ENCODE assay signal across 8 cellular contexts in genomic region chr3:18423401-18424212, GRCh38. TPM values are rescaled to one million over a fixed set of nuclear protein-coding genes. Genes with fewer than 3 reads are reported as not detected.
DNase-seq lines count a peak whose midpoint lies in the region; ATAC-seq and TF ChIP-seq lines count a peak whose summit lies in the region.

No MANE protein-coding gene starts in this region.

- no peaks in the 10 kb centered on the region for H3K4me1 ChIP-seq in BE2C
- no peaks in the 10 kb centered on the region for H3K4me1 ChIP-seq in NT2/D1 (ENCODE audit: insufficient read depth, insufficient read length)
- peaks cover 62% of the 10 kb centered on the region for H3K4me1 ChIP-seq in left ventricle myocardium inferior

- no peaks in the 10 kb centered on the region for H3K27me3 ChIP-seq in BE2C
- H3K27me3 ChIP-seq in NT2/D1 (ENCODE audit: insufficient read depth, insufficient read length), result peaks cover 22% of the 10 kb centered on the region
- H3K27me3 ChIP-seq in left ventricle myocardium inferior (ENCODE audit: low read depth), result no peaks in the 10 kb centered on the region

- peak overlapping the region; percentile 74 for H3K9ac ChIP-seq in NT2/D1 (ENCODE audit: insufficient read length, low read depth)

- TF ChIP-seq CTCF in BE2C (IDR thresholded peaks at IDR 0.05; ENCODE audit: low read depth, low read length) (no peak), left ventricle myocardium inferior (IDR thresholded peaks at IDR 0.05; ENCODE audit: borderline replicate concordance) (no peak)

- peak; percentile 93 for ATAC-seq in GM18861 (IDR thresholded peaks at IDR 0.05; ENCODE audit: unreplicated experiment)
- peak; percentile 76 for ATAC-seq in HG03045 (IDR thresholded peaks at IDR 0.05; ENCODE audit: unreplicated experiment)

- intact Hi-C loops in left ventricle myocardium inferior (cut with micrococcal nuclease) (no loop called here), posterior cingulate gyrus (cut with DNase I) (loop anchor here (2.0 kb wide), 1 partner anchor 23 kb away; no protein-coding TSS in a partner anchor)

- DNase-seq in BE2C, result no peak
- no peak for DNase-seq in NT2/D1 (ENCODE audit: low read depth, low spot score)
- peak; percentile 68 for DNase-seq in left ventricle myocardium inferior
- DNase-seq in posterior cingulate gyrus, result peak in 8 of 10 donors; percentile 26 to 87 (median 56)
- no peak for DNase-seq in GM19238 (ENCODE audit: insufficient read length, low spot score)

- peak overlapping the region; percentile 68 for H3K4me3 ChIP-seq in BE2C (ENCODE audit: low read depth, low read length)
- H3K4me3 ChIP-seq in NT2/D1 (ENCODE audit: insufficient read length, low read depth), result peak overlapping the region; percentile 72
- peak overlapping the region; percentile 91 for H3K4me3 ChIP-seq in left ventricle myocardium inferior

- H3K9me3 ChIP-seq in BE2C (no peaks in the 10 kb centered on the region), NT2/D1 (ENCODE audit: insufficient read depth, low read length) (no peaks in the 10 kb centered on the region), left ventricle myocardium inferior (replicated peaks) (no peaks in the 10 kb centered on the region)

- H3K27ac ChIP-seq in angular gyrus (ENCODE audit: low read depth, low read length) (peak overlapping the region; percentile 86), left ventricle myocardium inferior (replicated peaks) (peak overlapping the region; percentile 96)

- no peaks in the 10 kb centered on the region for H3K36me3 ChIP-seq in BE2C
- H3K36me3 ChIP-seq in NT2/D1 (ENCODE audit: insufficient read depth, insufficient read length, low read length), result no peaks in the 10 kb centered on the region
- peaks cover 11% of the 10 kb centered on the region for H3K36me3 ChIP-seq in left ventricle myocardium inferior

RNA-seq across cellular contexts. Expression of gene SATB1, which starts 1.5 kb away (rescaled TPM):
- polyA plus RNA-seq in BE2C (2012; ENCODE audit: insufficient read depth, insufficient read length, low read depth), result 3.2 TPM
- 44.3 TPM for total RNA-seq in left ventricle myocardium inferior

Comparison
In these comparisons a context has a peak if more than half of its experiments do, and no peak if none do; other contexts are left out.
1. DNase-seq: peak in left ventricle myocardium inferior (single experiment) and posterior cingulate gyrus (8 of 10); none in BE2C (single experiment), NT2/D1 (single experiment) and GM19238 (single experiment).
2. Peak in every context shown above with its lines, with median percentiles within 50 percentile points of each other: H3K4me3 ChIP-seq.